Comparison of ENCODE assay signal across 15 cellular contexts in the genomic region with DNA sequence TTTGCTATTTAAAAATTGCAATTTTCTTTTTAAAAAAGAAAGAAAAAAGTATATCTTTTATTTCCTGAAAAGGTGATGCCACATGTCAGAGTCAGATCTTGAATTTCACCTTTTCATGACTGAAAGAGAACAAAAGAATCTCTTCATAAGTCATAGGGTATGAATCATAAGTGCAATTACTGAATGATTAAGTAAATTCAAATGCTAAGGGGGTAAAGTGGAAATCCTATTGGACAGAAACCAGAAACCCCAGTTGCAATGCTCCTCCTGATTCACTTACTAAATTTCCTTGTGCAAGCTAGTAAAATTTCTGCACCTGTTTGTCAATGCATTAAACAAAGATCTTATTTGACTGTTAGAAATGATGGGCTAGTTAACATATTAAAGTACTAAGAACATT. TPM values are rescaled to one million over a fixed set of nuclear protein-coding genes. Genes with fewer than 3 reads are reported as not detected.
A peak's percentile ranks its signal among the peaks of the same experiment; 100 is the strongest.
DNase-seq lines count a peak whose midpoint lies in the region; ATAC-seq and TF ChIP-seq lines count a peak whose summit lies in the region.
"Had no signal": no experiment of that assay in that cellular context is flagged by ENCODE, and none has a peak within 500 bp of the region (broad histone marks: within the 10 kb centered on the region; RNA-seq: fewer than 3 reads in every experiment).

No MANE protein-coding gene starts in this region.

- H4K20me1 ChIP-seq in Loucy (ENCODE audit: insufficient read depth, low read length, poor library complexity, severe bottlenecking) (no peaks in the 10 kb centered on the region), mammary epithelial cell (ENCODE audit: insufficient read depth, low read length) (no peaks in the 10 kb centered on the region)

- no TSS peak for BruUV-seq in mammary epithelial cell (replicated peaks; lab: Mats Ljungman, UMichigan)

- no peak for TF ChIP-seq POLR2A in testis (IDR thresholded peaks at IDR 0.05)

- H3K79me2 ChIP-seq in Loucy (ENCODE audit: insufficient read depth, low read length) (no peaks in the 10 kb centered on the region), mammary epithelial cell (ENCODE audit: insufficient read depth, low read length) (no peaks in the 10 kb centered on the region)

- DNase-seq in COLO829 (ENCODE audit: low spot score) (peak; percentile 53), mammary epithelial cell (peak; percentile 89), testis (no peak), NCI-H82 treated with DMSO at 0.1 percent for 48 hours (lab: John Stamatoyannopoulos, UW; ENCODE audit: unreplicated experiment) (no peak), left cardiac atrium (no peak)
- DNase-seq: CD4-positive, alpha-beta T cell; psoas muscle; SIG-M5; stimulated activated CD4-positive, alpha-beta T cell treated with anti-CD3 and anti-CD28 coated beads, Interleukin-4, amount 100 ng/mL, for 24 hours had no signal

- no peak overlapping the region for H3K4me3 ChIP-seq in Loucy (ENCODE audit: low read length, poor library complexity, severe bottlenecking)
- no peak overlapping the region for H3K4me3 ChIP-seq in mammary epithelial cell (replicated peaks in 1 of 3; ENCODE audit: insufficient read depth in 1 of 3, low read depth in 2 of 3, low read length in 3 of 3)
- H3K4me3 ChIP-seq in testis, result no peak overlapping the region
- H3K4me3 ChIP-seq: esophagus muscularis mucosa, HAP-1, psoas muscle had no signal

- H3K4me1 ChIP-seq in Loucy (ENCODE audit: insufficient read depth, low read length, poor library complexity, severe bottlenecking), result peaks cover 7% of the 10 kb centered on the region
- peaks cover 14% of the 10 kb centered on the region for H3K4me1 ChIP-seq in mammary epithelial cell (ENCODE audit: insufficient read depth, low read length)
- no peaks in the 10 kb centered on the region for H3K4me1 ChIP-seq in testis
- H3K4me1 ChIP-seq: esophagus muscularis mucosa, psoas muscle had no signal

- dilution Hi-C loops in mammary epithelial cell (cut with HindIII; ENCODE audit: low sequenced_read_pairs), result no loop called here

- CTCF ChIA-PET in mammary epithelial cell (lab: Charles Lee; ENCODE audit: low non-redundant PET), result interaction anchor here (0.6 to 0.9 kb wide), 2 partner anchors 520 to 702 kb away, joined by 3 to 5 read pairs; no protein-coding TSS in a partner anchor

- no peak for TF ChIP-seq CTCF in Loucy (conservative IDR thresholded peaks at IDR 0.05; ENCODE audit: low read length)
- TF ChIP-seq CTCF in mammary epithelial cell (conservative IDR thresholded peaks at IDR 0.05 in 1 of 2, IDR thresholded peaks at IDR 0.05 in 1 of 2; ENCODE audit: extremely low read depth in 1 of 2, insufficient read depth in 1 of 2, low read depth in 1 of 2, low read length in 2 of 2), result no peak
- no peak for TF ChIP-seq CTCF in testis (IDR thresholded peaks at IDR 0.05)

- H3K27ac ChIP-seq in mammary epithelial cell (ENCODE audit: insufficient read depth, low read depth, low read length) (peak overlapping the region; percentile 17), testis (no peak overlapping the region)
- H3K27ac ChIP-seq: esophagus muscularis mucosa, psoas muscle had no signal

- no peaks in the 10 kb centered on the region for H3F3A ChIP-seq in Loucy (ENCODE audit: low read depth)

- H3K4me2 ChIP-seq in Loucy (ENCODE audit: low read depth, low read length, poor library complexity, severe bottlenecking) (peak overlapping the region; percentile 35), mammary epithelial cell (ENCODE audit: insufficient read depth, low read depth, low read length) (peak overlapping the region; percentile 33)

- H3K9me3 ChIP-seq in Loucy (ENCODE audit: insufficient read depth, low read depth, low read length), result no peaks in the 10 kb centered on the region
- no peaks in the 10 kb centered on the region for H3K9me3 ChIP-seq in mammary epithelial cell (replicated peaks; ENCODE audit: insufficient read depth, low read length)
- H3K9me3 ChIP-seq in testis, result no peaks in the 10 kb centered on the region
- H3K9me3 ChIP-seq: HAP-1, psoas muscle had no signal

- H3K27me3 ChIP-seq in Loucy (ENCODE audit: insufficient read depth, low read length, poor library complexity, severe bottlenecking), result no peaks in the 10 kb centered on the region
- H3K27me3 ChIP-seq in mammary epithelial cell (ENCODE audit: insufficient read depth, low read length), result no peaks in the 10 kb centered on the region
- no peaks in the 10 kb centered on the region for H3K27me3 ChIP-seq in testis
- H3K27me3 ChIP-seq: esophagus muscularis mucosa had no signal

- 0 out of 2 replicates have a peak overlapping the region, but pooled peaks have one; percentile 59 for H2AFZ ChIP-seq in Loucy (ENCODE audit: low read length)
- no peak overlapping the region for H2AFZ ChIP-seq in mammary epithelial cell (ENCODE audit: low read depth, low read length)

- peak; percentile 43 for ATAC-seq in GM18511 (IDR thresholded peaks at IDR 0.05; ENCODE audit: unreplicated experiment)
- no peak for ATAC-seq in GM21360 (IDR thresholded peaks at IDR 0.05; ENCODE audit: unreplicated experiment)
- no peak for ATAC-seq in left cardiac atrium
- ATAC-seq: psoas muscle had no signal

- no peak overlapping the region for H3K9ac ChIP-seq in Loucy (ENCODE audit: low read depth, low read length, poor library complexity, severe bottlenecking)
- H3K9ac ChIP-seq in mammary epithelial cell (ENCODE audit: insufficient read depth, low read length), result no peak overlapping the region

- in situ Hi-C loops in mammary epithelial cell (cut with MboI; ENCODE audit: low sequenced_read_pairs in 2 of 2), result loop anchor here in 1 of 2 donors (25.0 kb wide), 1 partner anchor 241 kb away; no protein-coding TSS in a partner anchor

- intact Hi-C loops in mammary epithelial cell (cut with micrococcal nuclease), result no loop called here
- intact Hi-C loops in testis (cut with DNase I; ENCODE audit: low total_unique reads), result no loop called here
- intact Hi-C loops in left cardiac atrium (cut with DNase I), result no loop called here

- H3K36me3 ChIP-seq in Loucy (ENCODE audit: insufficient read depth, low read length), result no peaks in the 10 kb centered on the region
- H3K36me3 ChIP-seq in mammary epithelial cell (ENCODE audit: insufficient read depth, low read length), result no peaks in the 10 kb centered on the region
- H3K36me3 ChIP-seq in testis (ENCODE audit: low read depth, missing control alignments), result no peaks in the 10 kb centered on the region
- H3K36me3 ChIP-seq: esophagus muscularis mucosa, HAP-1 had no signal

- H3K9me2 ChIP-seq in Loucy (replicated peaks; ENCODE audit: low read depth, low read length), result no peaks in the 10 kb centered on the region

RNA-seq across cellular contexts. Expression of a gene that starts 8.2 kb away (rescaled TPM):
- total RNA-seq in mammary epithelial cell (10 to 100 TPM; 10.3 to 15.2 TPM), testis (1 to 10 TPM in 1 of 2 donors, under 1 TPM in 1; 0.93 to 1.1 TPM), left cardiac atrium (1 to 10 TPM in 1 of 2 donors, under 1 TPM in 1; 0.92 to 1.0 TPM)
- polyA plus RNA-seq in mammary epithelial cell (7.0 TPM), testis (ENCODE audit: insufficient read depth, low read depth, low replicate concordance) (1.0 TPM)
- 14.9 TPM for polyA minus RNA-seq in mammary epithelial cell

RNA-seq across cellular contexts. Expression of a gene that starts 27.1 kb away (rescaled TPM):
- total RNA-seq in mammary epithelial cell, result not detected
- polyA plus RNA-seq in mammary epithelial cell, result not detected
- not detected for polyA minus RNA-seq in mammary epithelial cell
- 10 to 100 TPM in 1 of 2 donors, 1 to 10 TPM in 1; 6.6 to 14.3 TPM for total RNA-seq in testis
- 1.0 TPM for polyA plus RNA-seq in testis (ENCODE audit: insufficient read depth, low read depth, low replicate concordance)
- total RNA-seq in left cardiac atrium, result not detected
- total RNA-seq: CD4-positive, alpha-beta T cell; esophagus muscularis mucosa; NCI-H460; psoas muscle had no signal

Comparison
In these comparisons a context has a peak if more than half of its experiments do, and no peak if none do; other contexts are left out.
1. DNase-seq: peak in COLO829 (single experiment) and mammary epithelial cell (single experiment); none in testis (single experiment), NCI-H82 treated with DMSO at 0.1 percent for 48 hours (single experiment) and left cardiac atrium (single experiment).
2. RNA of a gene that starts 8.2 kb away (total RNA-seq): 10.3 to 15.2 TPM in mammary epithelial cell; 0.93 to 1.1 TPM in testis and 0.92 to 1.0 TPM in left cardiac atrium; every median in the first group is over 4 times any median in the second.
3. RNA of a gene that starts 27.1 kb away (total RNA-seq): 6.6 to 14.3 TPM in testis; not detected in left cardiac atrium and not detected in mammary epithelial cell; every median in the first group is over 4 times any median in the second.